Comparison of ENCODE assay signal across 30 cellular contexts in the genomic region with DNA sequence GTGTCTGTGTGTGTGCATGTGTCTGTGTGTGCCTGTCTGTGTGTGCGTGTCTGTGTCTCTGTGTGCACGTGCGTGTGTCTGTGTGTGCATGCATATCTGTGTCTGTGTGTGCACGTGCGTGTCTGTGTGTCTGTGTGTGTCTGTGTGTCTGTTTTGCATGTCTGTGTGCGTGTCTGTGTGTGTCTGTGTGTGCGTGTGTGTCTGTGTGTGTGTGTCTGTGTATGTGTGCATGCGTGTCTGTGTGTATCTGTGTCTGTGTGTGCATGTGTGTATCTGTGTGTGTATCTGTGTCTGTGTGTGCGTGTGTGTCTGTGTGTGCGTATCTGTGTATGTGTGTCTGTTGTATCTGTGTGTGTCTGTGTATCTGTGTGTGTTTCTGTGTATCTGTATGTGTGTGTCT. TPM values are rescaled to one million over a fixed set of nuclear protein-coding genes. Genes with fewer than 3 reads are reported as not detected.
"Had no signal": no experiment of that assay in that cellular context is flagged by ENCODE, and none has a peak within 500 bp of the region (broad histone marks: within the 10 kb centered on the region; RNA-seq: fewer than 3 reads in every experiment).

No MANE protein-coding gene starts in this region.

- H3K4me3 ChIP-seq: esophagus squamous epithelium, heart right ventricle, left lung, prostate gland, right atrium auricular region, sigmoid colon, stomach, thyroid gland, vagina had no signal

- H3K27ac Mint-ChIP-seq: naive thymus-derived CD4-positive, alpha-beta T cell; nephron; stimulated activated effector memory CD8-positive, alpha-beta T cell treated with anti-CD3 and anti-CD28 coated beads, Interleukin-12 subunit alpha, Interleukin-12 subunit beta, amount 100 ng/mL, for 72 hours had no signal

- H3K4me3 Mint-ChIP-seq: naive thymus-derived CD4-positive, alpha-beta T cell; nephron; stimulated activated effector memory CD8-positive, alpha-beta T cell treated with anti-CD3 and anti-CD28 coated beads, Interleukin-12 subunit alpha, Interleukin-12 subunit beta, amount 100 ng/mL, for 72 hours had no signal

- ATAC-seq: naive thymus-derived CD4-positive, alpha-beta T cell; stimulated activated effector memory CD8-positive, alpha-beta T cell treated with anti-CD3 and anti-CD28 coated beads, Interleukin-12 subunit alpha, Interleukin-12 subunit beta, amount 100 ng/mL, for 72 hours had no signal

- DNase-seq: dermis blood vessel endothelial cell; effector memory CD4-positive, alpha-beta T cell; erythroblast; esophagus squamous epithelium; foreskin melanocyte; heart right ventricle; left cardiac atrium; left lung; midbrain; naive thymus-derived CD4-positive, alpha-beta T cell; sigmoid colon; stimulated activated CD4-positive, alpha-beta T cell treated with anti-CD3 and anti-CD28 coated beads, Interleukin-2, amount 100 ng/mL, for 24 hours; stimulated activated CD4-positive, alpha-beta T cell treated with anti-CD3 and anti-CD28 coated beads, Interleukin-4, amount 100 ng/mL, for 24 hours; stimulated activated naive CD4-positive, alpha-beta T cell treated with Interleukin-2 at 50 U/mL for 16 hours; thyroid gland had no signal

- H3K4me1 ChIP-seq: esophagus squamous epithelium, left lung, prostate gland, sigmoid colon, stomach, thyroid gland, vagina had no signal

- H3K4me1 Mint-ChIP-seq: naive thymus-derived CD4-positive, alpha-beta T cell; nephron had no signal

- H3K9me3 Mint-ChIP-seq: nephron had no signal

- H3K27ac ChIP-seq: esophagus squamous epithelium, heart right ventricle, left lung, prostate gland, right atrium auricular region, sigmoid colon, stomach, thyroid gland, vagina had no signal

- H3K36me3 ChIP-seq: esophagus squamous epithelium, heart right ventricle, left lung, prostate gland, right atrium auricular region, sigmoid colon, stomach, thyroid gland, vagina had no signal

- H3K36me3 Mint-ChIP-seq: naive thymus-derived CD4-positive, alpha-beta T cell; stimulated activated effector memory CD8-positive, alpha-beta T cell treated with anti-CD3 and anti-CD28 coated beads, Interleukin-12 subunit alpha, Interleukin-12 subunit beta, amount 100 ng/mL, for 72 hours had no signal

- H3K9me3 ChIP-seq: esophagus squamous epithelium, heart right ventricle, left lung, prostate gland, right atrium auricular region, sigmoid colon, stomach, thyroid gland, vagina had no signal

- H3K27me3 ChIP-seq: esophagus squamous epithelium, right atrium auricular region, sigmoid colon, thyroid gland, vagina had no signal

RNA-seq across cellular contexts. Expression of gene GSG1L2, which starts 5.4 kb away (rescaled TPM):
- total RNA-seq: dermis blood vessel endothelial cell; esophagus squamous epithelium; heart right ventricle; kidney epithelial cell; left cardiac atrium; left lung; lower leg skin; lung microvascular endothelial cell; mucosa of gallbladder; naive thymus-derived CD4-positive, alpha-beta T cell; osteocyte; prostate gland; right atrium auricular region; sigmoid colon; skeletal muscle tissue; stomach; subcutaneous adipose tissue; temporal lobe; thyroid gland; ureter; vagina had no signal
- polyA plus RNA-seq: heart right ventricle; naive thymus-derived CD4-positive, alpha-beta T cell; sigmoid colon; stomach had no signal

RNA-seq across cellular contexts. Expression of gene GLP2R, which starts 9.3 kb away (rescaled TPM):
- total RNA-seq: naive thymus-derived CD4-positive, alpha-beta T cell; skeletal muscle tissue had no signal
- polyA plus RNA-seq: naive thymus-derived CD4-positive, alpha-beta T cell had no signal

RNA-seq across cellular contexts. Expression of gene DHRS7C, which starts 25.1 kb away (rescaled TPM):
- total RNA-seq: dermis blood vessel endothelial cell; esophagus squamous epithelium; kidney epithelial cell; left lung; lower leg skin; lung microvascular endothelial cell; mucosa of gallbladder; naive thymus-derived CD4-positive, alpha-beta T cell; osteocyte; prostate gland; sigmoid colon; stomach; subcutaneous adipose tissue; temporal lobe; thyroid gland; ureter; vagina had no signal
- polyA plus RNA-seq: naive thymus-derived CD4-positive, alpha-beta T cell; stomach had no signal
